ENCODE assay signal across 25 cellular contexts in genomic region chr13:98452851-98453250, GRCh38.
A peak's percentile ranks its signal among the peaks of the same experiment; 100 is the strongest.
DNase-seq lines count a peak whose midpoint lies in the region; FAIRE-seq and TF ChIP-seq lines count a peak whose summit lies in the region.
"Had no signal": no experiment of that assay in that cellular context is flagged by ENCODE, and none has a peak within 500 bp of the region (broad histone marks: within the 10 kb centered on the region; RNA-seq: fewer than 3 reads in every experiment).

No MANE protein-coding gene starts in this region.

- H3K4me3 ChIP-seq in astrocyte (ENCODE audit: insufficient read depth, low read depth, low read length): no peak overlapping the region
- H3K4me3 ChIP-seq in transverse colon: no peak overlapping the region

- H3K36me3 Mint-ChIP-seq in activated T-cell treated with anti-CD3 and anti-CD28 coated beads, Interleukin-2, amount 50 U/mL, for 24 hours (ENCODE audit: low read depth): peaks cover 94% of the 10 kb centered on the region
- H3K36me3 Mint-ChIP-seq in astrocyte (ENCODE audit: low read depth, unreplicated experiment): peaks cover 25% of the 10 kb centered on the region
- H3K36me3 Mint-ChIP-seq in mesothelial cell of epicardium: peaks cover 48% of the 10 kb centered on the region

- peak overlapping the region; percentile 40 for H3K27ac Mint-ChIP-seq in activated T-cell treated with anti-CD3 and anti-CD28 coated beads, Interleukin-2, amount 50 U/mL, for 24 hours
- H3K27ac Mint-ChIP-seq in astrocyte (ENCODE audit: unreplicated experiment): no peak overlapping the region
- peak overlapping the region; percentile 59 for H3K27ac Mint-ChIP-seq in mesothelial cell of epicardium
- H3K27ac Mint-ChIP-seq: activated naive CD8-positive, alpha-beta T cell treated with anti-CD3 and anti-CD28 coated beads for 36 hours; activated T-helper 2 cell treated with anti-CD3 and anti-CD28 coated beads, Interferon-gamma antibody, Interleukin-2, Interleukin-4, amounts not matched to agents 10 μg/mL and 5 μg/mL and 100 μg/mL, durations not matched to agents 14 hours and 24 hours and 36 hours; CD8-positive, alpha-beta T cell; H9 had no signal

- no peak for TF ChIP-seq EP300 in transverse colon (IDR thresholded peaks at IDR 0.05; ENCODE audit: low read depth)

- no peak overlapping the region for H3K4me3 Mint-ChIP-seq in activated T-cell treated with anti-CD3 and anti-CD28 coated beads, Interleukin-2, amount 50 U/mL, for 24 hours
- no peak overlapping the region for H3K4me3 Mint-ChIP-seq in astrocyte (ENCODE audit: unreplicated experiment)
- H3K4me3 Mint-ChIP-seq in mesothelial cell of epicardium: no peak overlapping the region
- H3K4me3 Mint-ChIP-seq: activated naive CD8-positive, alpha-beta T cell treated with anti-CD3 and anti-CD28 coated beads for 36 hours; CD8-positive, alpha-beta T cell; H9; naive thymus-derived CD8-positive, alpha-beta T cell had no signal

- intact Hi-C loops in transverse colon (cut with DNase I; ENCODE audit: low total_unique reads): loop anchor here (5.0 kb wide), 1 partner anchor 44 kb away; no protein-coding TSS in a partner anchor

- no peaks in the 10 kb centered on the region for H3K9me3 ChIP-seq in astrocyte (ENCODE audit: insufficient read depth, low read depth, low read length)
- H3K9me3 ChIP-seq in transverse colon: no peaks in the 10 kb centered on the region

- H2AFZ ChIP-seq in astrocyte (ENCODE audit: low read depth, low read length): no peak overlapping the region

- DNase-seq in activated T-cell treated with anti-CD3 and anti-CD28 coated beads, Interleukin-2, amount 50 U/mL, for 24 hours: no peak
- DNase-seq in activated T-cell treated with anti-CD3 and anti-CD28 coated beads, Interleukin-2, amount 50 U/mL, for 1 hour: no peak
- DNase-seq in astrocyte (ENCODE audit: low read depth) (no peak), mesothelial cell of epicardium (ENCODE audit: low spot score in 2 of 2, unreplicated experiment in 2 of 2) (no peak), transverse colon (no peak), DMS79 (lab: John Stamatoyannopoulos, UW) (no peak), GM19240 (ENCODE audit: insufficient read length, low spot score) (no peak), NCI-H748 (lab: John Stamatoyannopoulos, UW; ENCODE audit: unreplicated experiment) (no peak)
- DNase-seq: activated CD4-positive, alpha-beta T cell treated with anti-CD3 and anti-CD28 coated beads, Interleukin-2, amount 50 U/mL, for 1 hour; activated naive CD8-positive, alpha-beta T cell treated with anti-CD3 and anti-CD28 coated beads for 36 hours; AML-193; CD8-positive, alpha-beta T cell; central memory CD4-positive, alpha-beta T cell; DMS 273 treated with DMSO at 0.1 percent for 48 hours; H9; left ventricle myocardium superior; midbrain; naive thymus-derived CD8-positive, alpha-beta T cell; NCI-H1092 treated with DMSO at 0.1 percent for 48 hours; SHP77; stimulated activated CD4-positive, alpha-beta T cell treated with anti-CD3 and anti-CD28 coated beads, Interleukin-2, amount 100 ng/mL, for 48 hours; WERI-Rb-1 had no signal

- H3K4me1 ChIP-seq in astrocyte (ENCODE audit: insufficient read depth, low read length): peaks cover 37% of the 10 kb centered on the region
- peaks cover 7 to 32% (median 25%) of the 10 kb centered on the region in 4 donors for H3K4me1 ChIP-seq in transverse colon

- H3K36me3 ChIP-seq in astrocyte (ENCODE audit: insufficient read depth, low read length) (peaks cover 23% of the 10 kb centered on the region), transverse colon (peaks cover 0 to 31% (median 8%) of the 10 kb centered on the region in 4 donors)

- H3K79me2 ChIP-seq in astrocyte (ENCODE audit: insufficient read depth, low read length): peaks cover 4% of the 10 kb centered on the region

- H3K4me2 ChIP-seq in astrocyte (ENCODE audit: low read length): no peak overlapping the region

- FAIRE-seq in astrocyte (lab: Jason Lieb, UNC): no peak
- FAIRE-seq: A204.1, islet of Langerhans had no signal

- H3K4me1 Mint-ChIP-seq in activated T-cell treated with anti-CD3 and anti-CD28 coated beads, Interleukin-2, amount 50 U/mL, for 24 hours (ENCODE audit: low read depth): peaks cover 23% of the 10 kb centered on the region
- H3K4me1 Mint-ChIP-seq in astrocyte (ENCODE audit: low read depth, unreplicated experiment) (peaks cover 38% of the 10 kb centered on the region), mesothelial cell of epicardium (peaks cover 23% of the 10 kb centered on the region)

- TF ChIP-seq CTCF in astrocyte (IDR thresholded peaks at IDR 0.05; ENCODE audit: insufficient read depth, low read depth, low read length): no peak
- no peak for TF ChIP-seq CTCF in mesothelial cell of epicardium (IDR thresholded peaks at IDR 0.05; ENCODE audit: unreplicated experiment)
- no peak for TF ChIP-seq CTCF in transverse colon (IDR thresholded peaks at IDR 0.05)

- peaks cover 43% of the 10 kb centered on the region for H4K20me1 ChIP-seq in astrocyte (ENCODE audit: insufficient read depth, low read length)

- no peaks in the 10 kb centered on the region for H3K27me3 Mint-ChIP-seq in activated T-cell treated with anti-CD3 and anti-CD28 coated beads, Interleukin-2, amount 50 U/mL, for 24 hours
- H3K27me3 Mint-ChIP-seq in astrocyte (ENCODE audit: low read depth, unreplicated experiment) (no peaks in the 10 kb centered on the region), mesothelial cell of epicardium (ENCODE audit: low read depth) (no peaks in the 10 kb centered on the region)
- H3K27me3 Mint-ChIP-seq: activated naive CD8-positive, alpha-beta T cell treated with anti-CD3 and anti-CD28 coated beads for 36 hours; naive thymus-derived CD8-positive, alpha-beta T cell had no signal

- H3K9ac ChIP-seq in astrocyte (ENCODE audit: low read length): no peak overlapping the region

- WGBS in transverse colon (ENCODE audit: low coverage in 1 of 2), 2 donors: 89 to 92% methylated on average over 8 of the region's 8 CpGs

- H3K27me3 ChIP-seq in astrocyte (ENCODE audit: insufficient read depth, low read length): no peaks in the 10 kb centered on the region
- no peaks in the 10 kb centered on the region for H3K27me3 ChIP-seq in transverse colon

- TF ChIP-seq POLR2A in transverse colon (IDR thresholded peaks at IDR 0.05): no peak

- no peaks in the 10 kb centered on the region for H3K9me3 Mint-ChIP-seq in activated T-cell treated with anti-CD3 and anti-CD28 coated beads, Interleukin-2, amount 50 U/mL, for 24 hours
- H3K9me3 Mint-ChIP-seq in astrocyte (ENCODE audit: unreplicated experiment): no peaks in the 10 kb centered on the region
- H3K9me3 Mint-ChIP-seq in mesothelial cell of epicardium: no peaks in the 10 kb centered on the region
- H3K9me3 Mint-ChIP-seq: activated naive CD8-positive, alpha-beta T cell treated with anti-CD3 and anti-CD28 coated beads for 36 hours; activated T-helper 2 cell treated with anti-CD3 and anti-CD28 coated beads, Interferon-gamma antibody, Interleukin-2, Interleukin-4, amounts not matched to agents 10 μg/mL and 5 μg/mL and 100 μg/mL, durations not matched to agents 14 hours and 24 hours and 36 hours; CD8-positive, alpha-beta T cell; H9; naive thymus-derived CD8-positive, alpha-beta T cell had no signal

- in situ Hi-C loops in transverse colon (cut with MboI; ENCODE audit: low pct_ligation_motif_present in 1 of 4, low pct_unique_long_range_greater_than_20kb in 1 of 4, low sequenced_read_pairs in 3 of 4): loop anchor here in 1 of 4 donors (25.0 kb wide), 1 partner anchor 384 kb away; no protein-coding TSS in a partner anchor

- H3K27ac ChIP-seq in astrocyte (ENCODE audit: low read depth, low read length) (peak overlapping the region; percentile 76), transverse colon (peak overlapping the region; percentile 2 to 82 (median 38))
- H3K27ac ChIP-seq: WERI-Rb-1 had no signal
